ENCODE assay signal across 8 cellular contexts in the genomic region with DNA sequence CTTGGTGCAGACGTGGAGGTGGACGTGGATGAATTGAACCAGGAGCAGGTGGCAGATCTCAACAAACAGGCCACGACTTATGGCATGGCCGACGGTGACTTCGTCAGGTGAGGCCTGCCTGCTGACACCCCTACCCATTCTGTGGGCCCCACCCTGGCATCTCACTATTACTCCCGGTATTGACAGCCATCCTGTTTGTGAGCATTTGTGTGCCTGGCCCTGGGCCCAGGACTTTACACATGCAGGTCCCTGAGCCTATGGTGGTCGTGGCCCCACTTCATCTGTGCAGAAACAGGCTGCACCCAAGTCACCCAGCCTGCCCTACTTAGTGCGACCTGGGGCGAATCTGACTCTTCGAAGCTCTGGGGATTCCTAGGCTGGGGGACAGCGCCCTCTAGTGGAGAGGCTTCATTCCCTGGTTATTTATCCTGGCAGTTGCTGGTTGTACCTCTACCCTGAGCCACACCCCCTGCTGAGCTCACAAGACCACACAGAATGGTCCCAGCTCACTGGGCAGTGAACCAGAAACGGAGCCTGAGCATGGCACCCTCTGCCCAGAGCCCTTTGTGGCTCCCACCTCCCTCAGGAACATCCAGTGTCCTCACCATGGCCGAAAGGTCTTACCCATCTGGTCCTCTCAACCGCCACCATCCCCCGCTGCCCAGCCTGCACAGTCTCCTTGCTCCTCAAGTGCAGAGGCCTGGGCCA. TPM values are rescaled to one million over a fixed set of nuclear protein-coding genes. Genes with fewer than 3 reads are reported as not detected.
DNase-seq lines count a peak whose midpoint lies in the region; ATAC-seq and TF ChIP-seq lines count a peak whose summit lies in the region.

No MANE protein-coding gene starts in this region.

- peak; percentile 83 for TF ChIP-seq CTCF in GM13977 (IDR thresholded peaks at IDR 0.05; ENCODE audit: extremely low read depth, insufficient read depth, missing control alignments)
- peak; percentile 48 to 91 (median 84) for TF ChIP-seq CTCF in spleen (IDR thresholded peaks at IDR 0.05 in 8 of 11, conservative IDR thresholded peaks at IDR 0.05 in 3 of 11)

- H3K4me1 ChIP-seq in spleen = peaks cover 0 to 28% (median 6%) of the 10 kb centered on the region in 6 donors

- H3K27ac ChIP-seq in spleen = peak overlapping the region in 2 of 8 donors; percentile 25 to 59

- no peaks in the 10 kb centered on the region for H3K9me3 ChIP-seq in spleen

- TF ChIP-seq POLR2A in spleen (IDR thresholded peaks at IDR 0.05) = no peak

- no peak overlapping the region for H3K4me3 ChIP-seq in spleen

- in situ Hi-C loops in GM13977 (cut with MboI; ENCODE audit: low pct_unique_long_range_greater_than_20kb, low sequenced_read_pairs, unreplicated experiment) = no loop called here

- 63 to 69% (median 66%) methylated on average over 14 to 16 of the region's 16 CpGs for WGBS in spleen, 5 donors

- intact Hi-C loops in spleen (cut with DNase I; ENCODE audit: low total_unique reads) = loop anchor here (5.0 kb wide), 1 partner anchor 42 kb away; no protein-coding TSS in a partner anchor

- no peak for ATAC-seq in HG03439 (IDR thresholded peaks at IDR 0.05; ENCODE audit: unreplicated experiment)

- H3K36me3 ChIP-seq in spleen = peaks cover 11 to 100% (median 100%) of the 10 kb centered on the region in 6 donors

- DNase-seq in A172 (ENCODE audit: low spot score) = peak; percentile 69
- DNase-seq in GM13977 (ENCODE audit: low spot score) = peak; percentile 89
- peak; percentile 38 for DNase-seq in NCI-H2029 treated with DMSO at 0.1 percent for 48 hours (lab: John Stamatoyannopoulos, UW)
- DNase-seq in UCSD-AML1 (lab: John Stamatoyannopoulos, UW; ENCODE audit: unreplicated experiment) = peak; percentile 71
- DNase-seq in astrocyte of the hippocampus (ENCODE audit: low read depth, low spot score) = peak; percentile 87
- DNase-seq in hippocampal formation (lab: John Stamatoyannopoulos, UW) = peak; percentile 52 to 74
- peak; percentile 91 for DNase-seq in spleen

- H3K27me3 ChIP-seq in spleen (replicated peaks in 1 of 7) = no peaks in the 10 kb centered on the region

RNA-seq across cellular contexts. Expression of gene ZNF296, which starts 16.9 kb away (rescaled TPM):
- total RNA-seq in A172 (2014; rRNA removed; shearing (Covaris generic)) = 0.19 TPM in 1 of 2 replicates, not detected in the other
- total RNA-seq in spleen = 1 to 10 TPM; 3.9 to 7.5 (median 6.4) TPM
- 10 to 100 TPM in 1 of 3 donors, 1 to 10 TPM in 2; 7.3 to 11.9 (median 8.8) TPM for polyA plus RNA-seq in spleen

RNA-seq across cellular contexts. Expression of gene GEMIN7, which starts 19.6 kb away (rescaled TPM):
- 17.1 and 29.6 TPM in 2 replicates for total RNA-seq in A172 (2014; rRNA removed; shearing (Covaris generic))
- total RNA-seq in spleen = 10 to 100 TPM; 19.6 to 33.4 (median 23.1) TPM
- polyA plus RNA-seq in spleen = 10 to 100 TPM; 43.6 to 51.1 (median 49.7) TPM

RNA-seq across cellular contexts. Expression of gene CLASRP, which starts 20.6 kb away (rescaled TPM):
- total RNA-seq in A172 (2014; rRNA removed; shearing (Covaris generic)) = 29.9 and 42.5 TPM in 2 replicates
- 100 to 1,000 TPM in 6 of 7 donors, 10 to 100 TPM in 1; 97.6 to 153 (median 143) TPM for total RNA-seq in spleen
- 100 to 1,000 TPM in 2 of 3 donors, 10 to 100 TPM in 1; 61.3 to 215 (median 191) TPM for polyA plus RNA-seq in spleen

RNA-seq across cellular contexts. Expression of gene PPP1R37, which starts 33.6 kb away (rescaled TPM):
- total RNA-seq in A172 (2014; rRNA removed; shearing (Covaris generic)) = 25.1 and 28.0 TPM in 2 replicates
- total RNA-seq in spleen = 10 to 100 TPM; 16.2 to 27.1 (median 19.6) TPM
- polyA plus RNA-seq in spleen = 10 to 100 TPM; 14.3 to 36.7 (median 20.3) TPM

RNA-seq across cellular contexts. Expression of gene RELB, which starts 58.1 kb away (rescaled TPM):
- 6.0 and 9.3 TPM in 2 replicates for total RNA-seq in A172 (2014; rRNA removed; shearing (Covaris generic))
- 10 to 100 TPM; 16.6 to 67.4 (median 29.0) TPM for total RNA-seq in spleen
- 10 to 100 TPM; 23.8 to 48.7 (median 45.3) TPM for polyA plus RNA-seq in spleen

Comparison
In these comparisons a context has a peak if more than half of its experiments do, and no peak if none do; other contexts are left out.
1. DNase-seq: peak in every context shown above with its lines; median percentile 91 in spleen; 89 in GM13977; 87 in astrocyte of the hippocampus; 71 in UCSD-AML1; 69 in A172; 63 in hippocampal formation; 38 in NCI-H2029 treated with DMSO at 0.1 percent for 48 hours.